Comparison of ENCODE assay signal across 8 cellular contexts in genomic region chr18:49476664-49477411, GRCh38. TPM values are rescaled to one million over a fixed set of nuclear protein-coding genes. Genes with fewer than 3 reads are reported as not detected.
A peak's percentile ranks its signal among the peaks of the same experiment; 100 is the strongest.
DNase-seq lines count a peak whose midpoint lies in the region; ATAC-seq and TF ChIP-seq lines count a peak whose summit lies in the region.

No MANE protein-coding gene starts in this region.

- TF ChIP-seq POLR2A in testis (IDR thresholded peaks at IDR 0.05), result no peak

- DNase-seq in CD4-positive, CD25-positive, alpha-beta regulatory T cell, result no peak
- peak; percentile 68 for DNase-seq in LHCN-M2 (ENCODE audit: low read depth)
- peak; percentile 91 for DNase-seq in MCF 10A (ENCODE audit: unreplicated experiment)
- no peak for DNase-seq in mucosa of descending colon
- DNase-seq in glutamatergic neuron, result no peak
- no peak for DNase-seq in NK-92 (lab: John Stamatoyannopoulos, UW; ENCODE audit: unreplicated experiment)
- no peak for DNase-seq in testis

- TF ChIP-seq CTCF in MCF 10A (IDR thresholded peaks at IDR 0.05; ENCODE audit: unreplicated experiment) (no peak), mucosa of descending colon (IDR thresholded peaks at IDR 0.05) (no peak), glutamatergic neuron (IDR thresholded peaks at IDR 0.05; ENCODE audit: partially characterized antibody, unreplicated experiment) (no peak), testis (IDR thresholded peaks at IDR 0.05) (no peak)

- no peaks in the 10 kb centered on the region for H3K4me1 ChIP-seq in CD4-positive, CD25-positive, alpha-beta regulatory T cell (ENCODE audit: control insufficient read depth, insufficient read depth, low read length, poor library complexity, severe bottlenecking)
- H3K4me1 ChIP-seq in mucosa of descending colon (ENCODE audit: low read depth) (no peaks in the 10 kb centered on the region), testis (peaks cover 10% of the 10 kb centered on the region)

- H3K4me3 Mint-ChIP-seq in CD4-positive, CD25-positive, alpha-beta regulatory T cell, result no peak overlapping the region
- H3K4me3 Mint-ChIP-seq in MCF 10A (ENCODE audit: unreplicated experiment) (peak overlapping the region; percentile 22), glutamatergic neuron (ENCODE audit: unreplicated experiment) (no peak overlapping the region)

- no peaks in the 10 kb centered on the region for H3K27me3 Mint-ChIP-seq in CD4-positive, CD25-positive, alpha-beta regulatory T cell
- no peaks in the 10 kb centered on the region for H3K27me3 Mint-ChIP-seq in MCF 10A (ENCODE audit: insufficient read depth, unreplicated experiment)
- peaks cover 5% of the 10 kb centered on the region for H3K27me3 Mint-ChIP-seq in glutamatergic neuron (ENCODE audit: unreplicated experiment)

- no peaks in the 10 kb centered on the region for H3K27me3 ChIP-seq in CD4-positive, CD25-positive, alpha-beta regulatory T cell (ENCODE audit: control insufficient read depth, insufficient read depth, low read length)
- H3K27me3 ChIP-seq in testis, result no peaks in the 10 kb centered on the region

- peaks cover 0 to 2% (median 0%) of the 10 kb centered on the region in 7 donors for H3K9me3 Mint-ChIP-seq in CD4-positive, CD25-positive, alpha-beta regulatory T cell
- no peaks in the 10 kb centered on the region for H3K9me3 Mint-ChIP-seq in MCF 10A (ENCODE audit: unreplicated experiment)
- H3K9me3 Mint-ChIP-seq in glutamatergic neuron (ENCODE audit: unreplicated experiment), result peaks cover 5% of the 10 kb centered on the region

- peaks cover 0 to 11% (median 7%) of the 10 kb centered on the region in 4 donors for H3K4me1 Mint-ChIP-seq in CD4-positive, CD25-positive, alpha-beta regulatory T cell
- H3K4me1 Mint-ChIP-seq in MCF 10A (ENCODE audit: insufficient read depth, unreplicated experiment) (peaks cover 12% of the 10 kb centered on the region), glutamatergic neuron (ENCODE audit: low read depth, unreplicated experiment) (no peaks in the 10 kb centered on the region)

- H3K9me3 ChIP-seq in CD4-positive, CD25-positive, alpha-beta regulatory T cell (ENCODE audit: control insufficient read depth in 2 of 2, low read length in 2 of 2), result no peaks in the 10 kb centered on the region
- H3K9me3 ChIP-seq in mucosa of descending colon, result no peaks in the 10 kb centered on the region
- H3K9me3 ChIP-seq in testis, result no peaks in the 10 kb centered on the region

- WGBS in testis, 2 donors, result 77 to 86% methylated on average over 11 of the region's 11 CpGs

- POLR2A ChIA-PET in MCF 10A (lab: Yijun Ruan, JAX), result interaction anchor here (1.2 to 5.6 kb wide), 5 partner anchors 11 to 17 kb away, joined by 3 to 59 read pairs (median 7); partner anchors contain the start of genes C18orf32 and DYM

- no TSS peak for BruUV-seq in MCF 10A (replicated peaks; lab: Mats Ljungman, UMichigan)

- no peak for ATAC-seq in CD4-positive, CD25-positive, alpha-beta regulatory T cell (ENCODE audit: low read depth in 2 of 2)
- ATAC-seq in mucosa of descending colon, result peak; percentile 19
- ATAC-seq in GM18498 (IDR thresholded peaks at IDR 0.05; ENCODE audit: unreplicated experiment), result no peak

- H3K27ac Mint-ChIP-seq in CD4-positive, CD25-positive, alpha-beta regulatory T cell, result peak overlapping the region in 2 of 3 donors; percentile 36 to 88
- peak overlapping the region; percentile 89 for H3K27ac Mint-ChIP-seq in MCF 10A (ENCODE audit: low read depth, unreplicated experiment)
- H3K27ac Mint-ChIP-seq in glutamatergic neuron (ENCODE audit: unreplicated experiment), result no peak overlapping the region

- H3K36me3 ChIP-seq in CD4-positive, CD25-positive, alpha-beta regulatory T cell (ENCODE audit: control insufficient read depth, insufficient read depth, low read length), result peaks cover 21% of the 10 kb centered on the region
- H3K36me3 ChIP-seq in mucosa of descending colon (ENCODE audit: low read depth), result no peaks in the 10 kb centered on the region
- no peaks in the 10 kb centered on the region for H3K36me3 ChIP-seq in testis (ENCODE audit: low read depth, missing control alignments)

- no peak overlapping the region for H3K4me3 ChIP-seq in CD4-positive, CD25-positive, alpha-beta regulatory T cell (ENCODE audit: low read depth, low read length)
- H3K4me3 ChIP-seq in mucosa of descending colon (no peak overlapping the region), testis (no peak overlapping the region)

- intact Hi-C loops in MCF 10A (cut with micrococcal nuclease) (no loop called here), mucosa of descending colon (cut with DNase I, micrococcal nuclease) (no loop called here), testis (cut with DNase I; ENCODE audit: low total_unique reads) (no loop called here)

- H3K27ac ChIP-seq in CD4-positive, CD25-positive, alpha-beta regulatory T cell (ENCODE audit: insufficient read depth, low read length, poor library complexity, severe bottlenecking), result no peak overlapping the region
- H3K27ac ChIP-seq in testis, result peak overlapping the region in 1 of 2 donors; percentile 30

- CTCF ChIA-PET in MCF 10A (lab: Yijun Ruan, JAX), result interaction anchor here (0.6 to 1.6 kb wide), 4 partner anchors 9 to 1244 kb away, joined by 3 to 4 read pairs (median 4); no protein-coding TSS in a partner anchor

- peaks cover 25% of the 10 kb centered on the region for H3K36me3 Mint-ChIP-seq in CD4-positive, CD25-positive, alpha-beta regulatory T cell
- peaks cover 46% of the 10 kb centered on the region for H3K36me3 Mint-ChIP-seq in MCF 10A (ENCODE audit: insufficient read depth, unreplicated experiment)
- H3K36me3 Mint-ChIP-seq in glutamatergic neuron (ENCODE audit: unreplicated experiment), result peaks cover 8% of the 10 kb centered on the region

RNA-seq across cellular contexts. Expression of gene C18orf32, which starts 10.2 kb away (rescaled TPM):
- 34.8 TPM for total RNA-seq in CD4-positive, CD25-positive, alpha-beta regulatory T cell
- 100 to 1,000 TPM in 2 of 4 donors, 10 to 100 TPM in 2; 91.4 to 108 (median 99.8) TPM for polyA plus RNA-seq in CD4-positive, CD25-positive, alpha-beta regulatory T cell
- total RNA-seq in LHCN-M2 (2014; rRNA removed), result 40.9 and 44.9 TPM in 2 replicates
- polyA plus RNA-seq in LHCN-M2 (2012), result 34.8 TPM
- 28.9 and 45.2 TPM in 2 replicates for total RNA-seq in MCF 10A (2022)
- 10 to 100 TPM; 48.9 to 61.7 (median 57.8) TPM for total RNA-seq in mucosa of descending colon
- 122 TPM for total RNA-seq in glutamatergic neuron (ENCODE audit: unreplicated experiment)
- 10 to 100 TPM; 51.0 to 60.6 TPM for total RNA-seq in testis
- polyA plus RNA-seq in testis (ENCODE audit: insufficient read depth, low read depth, low replicate concordance), result 80.9 TPM

RNA-seq across cellular contexts. Expression of gene RPL17, which starts 15.4 kb away (rescaled TPM):
- total RNA-seq in CD4-positive, CD25-positive, alpha-beta regulatory T cell, result 1,805 TPM
- 1,000 to 10,000 TPM; 1,527 to 2,169 (median 1,887) TPM for polyA plus RNA-seq in CD4-positive, CD25-positive, alpha-beta regulatory T cell
- total RNA-seq in LHCN-M2 (2014; rRNA removed), result 1,705 and 1,843 TPM in 2 replicates
- 2,226 TPM for polyA plus RNA-seq in LHCN-M2 (2012)
- total RNA-seq in MCF 10A (2022), result 2,422 and 2,832 TPM in 2 replicates
- total RNA-seq in mucosa of descending colon, result 1,000 to 10,000 TPM in 2 of 3 donors, 100 to 1,000 TPM in 1; 968 to 1,314 (median 1,138) TPM
- total RNA-seq in glutamatergic neuron (ENCODE audit: unreplicated experiment), result 990 TPM
- total RNA-seq in testis, result 100 to 1,000 TPM; 613 to 895 TPM
- polyA plus RNA-seq in testis (ENCODE audit: insufficient read depth, low read depth, low replicate concordance), result 1,060 TPM

RNA-seq across cellular contexts. Expression of gene DYM, which starts 16.4 kb away (rescaled TPM):
- 67.3 TPM for total RNA-seq in CD4-positive, CD25-positive, alpha-beta regulatory T cell
- polyA plus RNA-seq in CD4-positive, CD25-positive, alpha-beta regulatory T cell, result 10 to 100 TPM; 30.1 to 42.4 (median 35.3) TPM
- 30.2 and 40.7 TPM in 2 replicates for total RNA-seq in LHCN-M2 (2014; rRNA removed)
- 16.6 TPM for polyA plus RNA-seq in LHCN-M2 (2012)
- total RNA-seq in MCF 10A (2022), result 83.1 and 89.4 TPM in 2 replicates
- total RNA-seq in mucosa of descending colon, result 10 to 100 TPM; 47.9 to 67.8 (median 55.0) TPM
- total RNA-seq in glutamatergic neuron (ENCODE audit: unreplicated experiment), result 39.0 TPM
- 100 to 1,000 TPM in 1 of 2 donors, 10 to 100 TPM in 1; 61.3 to 104 TPM for total RNA-seq in testis
- 110 TPM for polyA plus RNA-seq in testis (ENCODE audit: insufficient read depth, low read depth, low replicate concordance)

Comparison
In these comparisons a context has a peak if more than half of its experiments do, and no peak if none do; other contexts are left out.
1. DNase-seq: peak in LHCN-M2 (single experiment) and MCF 10A (single experiment); none in CD4-positive, CD25-positive, alpha-beta regulatory T cell (0 of 3), mucosa of descending colon (0 of 3), glutamatergic neuron (single experiment), NK-92 (single experiment) and testis (single experiment).